In the genomic region with DNA sequence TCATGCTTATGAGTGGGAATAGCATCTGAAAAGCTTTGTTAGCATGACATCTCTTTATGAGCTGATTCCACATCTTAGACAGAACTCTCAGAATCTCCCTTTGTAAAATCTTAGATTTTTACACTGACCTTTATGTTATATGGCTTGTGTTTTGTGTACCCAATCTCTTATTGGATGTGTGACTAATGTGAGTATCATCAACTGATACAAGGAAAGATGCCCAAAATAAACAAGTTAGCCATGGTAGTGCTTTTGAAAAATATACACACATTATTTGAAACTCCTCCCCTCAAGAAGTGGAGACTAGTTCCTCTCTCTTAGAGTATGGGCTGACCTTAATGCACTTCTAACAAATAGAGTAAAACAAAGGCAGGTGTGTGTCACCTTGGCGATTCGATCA, we compare ENCODE assay signal across 19 cellular contexts.
DNase-seq lines count a peak whose midpoint lies in the region; ATAC-seq and TF ChIP-seq lines count a peak whose summit lies in the region.
"Had no signal": no experiment of that assay in that cellular context is flagged by ENCODE, and none has a peak within 500 bp of the region (broad histone marks: within the 10 kb centered on the region; RNA-seq: fewer than 3 reads in every experiment).

No MANE protein-coding gene starts in this region.

- no peak overlapping the region; the same call in 1 of the 2 replicates for H3K9ac ChIP-seq in PC-3 (ENCODE audit: low read length)
- H3K9ac ChIP-seq: BLaER1 treated with 17β-estradiol and CSF1 and Interleukin-3, amounts not matched to agents 10 nM and 100 nM; GM23248 had no signal

- no peaks in the 10 kb centered on the region for H3K79me2 ChIP-seq in PC-3 (ENCODE audit: low read length)

- no peaks in the 10 kb centered on the region for H3K9me2 ChIP-seq in PC-3 (replicated peaks; ENCODE audit: low read length)

- CTCF ChIA-PET in PC-3 (lab: Charles Lee), result no interaction called here

- H3K27me3 ChIP-seq in PC-3 (ENCODE audit: low read length), result no peaks in the 10 kb centered on the region

- no peak overlapping the region for H3K27ac Mint-ChIP-seq in nephron progenitor cell
- H3K27ac Mint-ChIP-seq: B cell; CD8-positive, alpha-beta T cell had no signal

- H3K27me3 Mint-ChIP-seq in nephron progenitor cell (ENCODE audit: low read depth, poor library complexity), result no peaks in the 10 kb centered on the region
- H3K27me3 Mint-ChIP-seq: B cell had no signal

- no peaks in the 10 kb centered on the region for H3K9me3 ChIP-seq in PC-3 (ENCODE audit: low read length)
- H3K9me3 ChIP-seq: BLaER1 treated with 17β-estradiol and CSF1 and Interleukin-3, amounts not matched to agents 10 nM and 100 nM; HAP-1 had no signal

- intact Hi-C loops in PC-3 (cut with micrococcal nuclease), result loop anchor here (1.0 to 10.0 kb wide), 4 partner anchors 33 to 348 kb away; no protein-coding TSS in a partner anchor

- no peak overlapping the region for H3K4me3 Mint-ChIP-seq in nephron progenitor cell
- H3K4me3 Mint-ChIP-seq: B cell; CD8-positive, alpha-beta T cell had no signal

- peak overlapping the region; percentile 60 for H3K4me2 ChIP-seq in PC-3 (ENCODE audit: low read length)
- H3K4me2 ChIP-seq: BLaER1 treated with 17β-estradiol and CSF1 and Interleukin-3, amounts not matched to agents 10 nM and 100 nM had no signal

- peaks cover 24% of the 10 kb centered on the region for H3K9me3 Mint-ChIP-seq in nephron progenitor cell

- peak; percentile 0 for DNase-seq in DMS153 (lab: John Stamatoyannopoulos, UW)
- DNase-seq in DMS153 treated with DMSO at 0.1 percent for 48 hours (lab: John Stamatoyannopoulos, UW; ENCODE audit: unreplicated experiment), result no peak
- DNase-seq in DMS53 (lab: John Stamatoyannopoulos, UW), result peak; percentile 39
- DNase-seq in PC-3, result peak; percentile 75
- DNase-seq in fibroblast of mammary gland (ENCODE audit: low read depth), result peak; percentile 49
- no peak for DNase-seq in SW 1271 (lab: John Stamatoyannopoulos, UW)
- DNase-seq in nephron progenitor cell, result no peak
- DNase-seq: Calu3; CD8-positive, alpha-beta T cell; DMS79 treated with DMSO at 0.1 percent for 48 hours; GF-D8; GM23248; IMR-90 had no signal

- H3K4me1 Mint-ChIP-seq in nephron progenitor cell, result no peaks in the 10 kb centered on the region
- H3K4me1 Mint-ChIP-seq: B cell had no signal

- peak overlapping the region; percentile 77 for H3K27ac ChIP-seq in PC-3 (ENCODE audit: low read length)
- H3K27ac ChIP-seq: 22Rv1; BLaER1 treated with 17β-estradiol and CSF1 and Interleukin-3, amounts not matched to agents 10 nM and 100 nM; GM23248 had no signal

- H3F3A ChIP-seq in PC-3 (ENCODE audit: low read length, unreplicated experiment), result no peaks in the 10 kb centered on the region

- POLR2A ChIA-PET in PC-3 (lab: Charles Lee; ENCODE audit: unreplicated experiment), result interaction anchor here (0.6 kb wide), 1 partner anchor 64 kb away, joined by 6 read pairs; no protein-coding TSS in a partner anchor

- peaks cover 13% of the 10 kb centered on the region for H3K4me1 ChIP-seq in PC-3 (ENCODE audit: insufficient read depth, low read length)
- H3K4me1 ChIP-seq: BLaER1 treated with 17β-estradiol and CSF1 and Interleukin-3, amounts not matched to agents 10 nM and 100 nM; HAP-1 had no signal

- H3K36me3 ChIP-seq in PC-3 (ENCODE audit: low read depth, low read length), result no peaks in the 10 kb centered on the region
- H3K36me3 ChIP-seq: BLaER1 treated with 17β-estradiol and CSF1 and Interleukin-3, amounts not matched to agents 10 nM and 100 nM; HAP-1 had no signal

- H2AFZ ChIP-seq in PC-3 (ENCODE audit: low read length), result no peak overlapping the region
- H2AFZ ChIP-seq: GM23248 had no signal

- no peaks in the 10 kb centered on the region for H4K20me1 ChIP-seq in PC-3 (ENCODE audit: low read length)
- H4K20me1 ChIP-seq: BLaER1 treated with 17β-estradiol and CSF1 and Interleukin-3, amounts not matched to agents 10 nM and 100 nM had no signal

- BruUV-seq in PC-3 (replicated peaks; lab: Mats Ljungman, UMichigan), result no TSS peak

- no peak for TF ChIP-seq CTCF in PC-3 (conservative IDR thresholded peaks at IDR 0.05; ENCODE audit: low read depth, low read length)
- TF ChIP-seq CTCF in fibroblast of mammary gland (conservative IDR thresholded peaks at IDR 0.05; ENCODE audit: control insufficient read depth, insufficient read depth, low read depth, low read length), result no peak
- TF ChIP-seq CTCF in nephron progenitor cell (IDR thresholded peaks at IDR 0.05), result no peak

- no peaks in the 10 kb centered on the region for H3K36me3 Mint-ChIP-seq in nephron progenitor cell (ENCODE audit: low read depth)
- H3K36me3 Mint-ChIP-seq: CD8-positive, alpha-beta T cell had no signal

- H3K4me3 ChIP-seq in PC-3 (ENCODE audit: low read length) (no peak overlapping the region; the same call in 1 of the 2 replicates), fibroblast of mammary gland (ENCODE audit: control insufficient read depth, low read depth, low read length) (no peak overlapping the region)
- H3K4me3 ChIP-seq: BLaER1 treated with 17β-estradiol and CSF1 and Interleukin-3, amounts not matched to agents 10 nM and 100 nM; GM23248; HAP-1; K562 had no signal

- ATAC-seq in PC-3 (peak; percentile 94), GM21825 (IDR thresholded peaks at IDR 0.05; ENCODE audit: unreplicated experiment) (no peak)
- ATAC-seq: CD8-positive, alpha-beta T cell; K562 had no signal

Comparison
In these comparisons a context has a peak if more than half of its experiments do, and no peak if none do; other contexts are left out.
1. DNase-seq: peak in DMS153 (single experiment), DMS53 (single experiment), PC-3 (single experiment) and fibroblast of mammary gland (single experiment); none in DMS153 treated with DMSO at 0.1 percent for 48 hours (single experiment), SW 1271 (0 of 2) and nephron progenitor cell (single experiment).